Comparison of ENCODE assay signal across 8 cellular contexts in genomic region chr6:12637960-12638641, GRCh38.
A peak's percentile ranks its signal among the peaks of the same experiment; 100 is the strongest.
DNase-seq lines count a peak whose midpoint lies in the region; ATAC-seq and TF ChIP-seq lines count a peak whose summit lies in the region.

No MANE protein-coding gene starts in this region.

- no peak overlapping the region for H3K4me3 ChIP-seq in SJCRH30
- no peak overlapping the region for H3K4me3 ChIP-seq in breast epithelium

- TF ChIP-seq CTCF in C4-2B (conservative IDR thresholded peaks at IDR 0.05) (peak; percentile 96), breast epithelium (IDR thresholded peaks at IDR 0.05) (peak in 2 of 3 donors; percentile 55 to 66)

- DNase-seq in HT1080 (ENCODE audit: low read depth) (peak; percentile 88), SJCRH30 (peak; percentile 13 to 53), breast epithelium (ENCODE audit: low spot score in 2 of 2) (peak in 1 of 2 donors; percentile 55), kidney tubule cell (ENCODE audit: low spot score) (peak; percentile 90)
- peak; percentile 0 for DNase-seq in stimulated activated CD8-positive, alpha-beta memory T cell treated with anti-CD3 and anti-CD28 coated beads, Interleukin-12 subunit alpha, Interleukin-12 subunit beta, amount 100 ng/mL, for 24 hours (ENCODE audit: extremely low read depth)

- no peak for TF ChIP-seq POLR2A in breast epithelium (IDR thresholded peaks at IDR 0.05)

- H3K9me3 ChIP-seq in SJCRH30 (replicated peaks), result no peaks in the 10 kb centered on the region
- no peaks in the 10 kb centered on the region for H3K9me3 ChIP-seq in breast epithelium

- H3K36me3 ChIP-seq in SJCRH30 (no peaks in the 10 kb centered on the region), breast epithelium (no peaks in the 10 kb centered on the region)

- H3K4me1 ChIP-seq in SJCRH30, result no peaks in the 10 kb centered on the region
- H3K4me1 ChIP-seq in breast epithelium, result no peaks in the 10 kb centered on the region

- H3K27ac ChIP-seq in C4-2B (no peak overlapping the region), SJCRH30 (no peak overlapping the region), breast epithelium (no peak overlapping the region)

- peak; percentile 90 for ATAC-seq in GM18861 (IDR thresholded peaks at IDR 0.05; ENCODE audit: unreplicated experiment)
- ATAC-seq in HG03095 (IDR thresholded peaks at IDR 0.05; ENCODE audit: unreplicated experiment), result no peak

- no peaks in the 10 kb centered on the region for H3K27me3 ChIP-seq in SJCRH30
- H3K27me3 ChIP-seq in breast epithelium, result no peaks in the 10 kb centered on the region

- intact Hi-C loops in breast epithelium (cut with DNase I; ENCODE audit: low total_unique reads), result no loop called here
